Comparison of ENCODE assay signal across 11 cellular contexts in the genomic region with DNA sequence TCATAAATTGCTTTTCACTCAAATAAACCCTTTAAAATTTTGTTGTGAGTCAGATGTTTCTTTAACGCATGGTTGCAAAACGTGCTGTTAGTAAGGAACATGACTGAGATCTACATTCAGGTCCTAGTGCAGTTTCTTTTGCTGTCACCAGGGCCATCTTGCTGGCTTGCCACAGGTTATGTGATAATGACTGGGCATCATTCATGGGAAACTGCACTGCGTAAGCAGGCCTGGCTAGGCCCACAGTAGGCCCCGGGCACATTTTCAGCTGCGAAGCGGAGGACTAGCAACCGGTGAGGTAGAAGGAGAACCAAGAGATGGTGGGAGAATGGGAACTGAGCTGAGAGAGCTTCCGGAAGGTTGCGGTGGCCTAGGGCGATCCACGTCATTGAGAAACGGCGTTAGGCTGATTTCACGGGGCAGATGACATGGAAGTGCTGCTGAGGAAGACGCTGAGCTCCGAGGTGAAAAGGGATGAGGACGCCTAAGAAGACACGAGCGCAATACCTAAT. TPM values are rescaled to one million over a fixed set of nuclear protein-coding genes. Genes with fewer than 3 reads are reported as not detected.
DNase-seq lines count a peak whose midpoint lies in the region; ATAC-seq, FAIRE-seq and TF ChIP-seq lines count a peak whose summit lies in the region.
"Had no signal": no experiment of that assay in that cellular context is flagged by ENCODE, and none has a peak within 500 bp of the region (broad histone marks: within the 10 kb centered on the region; RNA-seq: fewer than 3 reads in every experiment).

No MANE protein-coding gene starts in this region.

- peaks cover 32% of the 10 kb centered on the region for H3K4me1 ChIP-seq in left ventricle myocardium inferior
- peaks cover 70% of the 10 kb centered on the region for H3K4me1 ChIP-seq in OCI-LY3 (ENCODE audit: low read length)
- H3K4me1 ChIP-seq in suprapubic skin, result peaks cover 77% of the 10 kb centered on the region

- no peaks in the 10 kb centered on the region for H3K36me3 ChIP-seq in left ventricle myocardium inferior
- H3K36me3 ChIP-seq in OCI-LY3 (replicated peaks; ENCODE audit: low read depth, low read length), result peaks cover 3% of the 10 kb centered on the region
- no peaks in the 10 kb centered on the region for H3K36me3 ChIP-seq in suprapubic skin

- intact Hi-C loops in Right ventricle myocardium inferior (cut with DNase I), result loop anchor here (5.0 kb wide), 1 partner anchor 80 kb away; no protein-coding TSS in a partner anchor
- intact Hi-C loops in left ventricle myocardium inferior (cut with micrococcal nuclease), result no loop called here

- no peak for FAIRE-seq in GM19239 (lab: Jason Lieb, UNC)
- FAIRE-seq: astrocyte had no signal

- no peaks in the 10 kb centered on the region for H3K9me3 ChIP-seq in left ventricle myocardium inferior (replicated peaks)
- H3K9me3 ChIP-seq in OCI-LY3 (ENCODE audit: insufficient read depth, low read length), result no peaks in the 10 kb centered on the region
- no peaks in the 10 kb centered on the region for H3K9me3 ChIP-seq in suprapubic skin

- peak overlapping the region; percentile 60; the same call in 1 of the 2 replicates for H3K9ac ChIP-seq in OCI-LY3 (ENCODE audit: low read length)

- H3K4me3 ChIP-seq in left ventricle myocardium inferior, result no peak overlapping the region
- H3K4me3 ChIP-seq in OCI-LY3 (ENCODE audit: low read length), result peak overlapping the region; percentile 27
- H3K4me3 ChIP-seq in epithelial cell of proximal tubule (ENCODE audit: low read depth, low read length), result no peak overlapping the region
- H3K4me3 ChIP-seq in suprapubic skin, result no peak overlapping the region

- no peak for TF ChIP-seq EP300 in suprapubic skin (IDR thresholded peaks at IDR 0.05)

- WGBS in suprapubic skin, result 85% methylated on average over 19 of the region's 19 CpGs

- peak overlapping the region; percentile 41; the same call in 1 of the 2 replicates for H2AFZ ChIP-seq in OCI-LY3 (ENCODE audit: low read depth, low read length)

- no peaks in the 10 kb centered on the region for H3K79me2 ChIP-seq in OCI-LY3 (ENCODE audit: low read length)

- no peaks in the 10 kb centered on the region for H4K20me1 ChIP-seq in OCI-LY3 (ENCODE audit: insufficient read depth, low read length)

- H3K27me3 ChIP-seq in left ventricle myocardium inferior (ENCODE audit: low read depth) (peaks cover 43% of the 10 kb centered on the region), OCI-LY3 (ENCODE audit: low read depth, low read length) (no peaks in the 10 kb centered on the region), suprapubic skin (peaks cover 15% of the 10 kb centered on the region)

- peak overlapping the region; percentile 62 for H3K4me2 ChIP-seq in OCI-LY3 (ENCODE audit: low read length)

- H3K27ac ChIP-seq in left ventricle myocardium inferior (replicated peaks) (no peak overlapping the region), OCI-LY3 (ENCODE audit: low read length) (peak overlapping the region; percentile 100), suprapubic skin (peak overlapping the region; percentile 96)

- TF ChIP-seq CTCF in left ventricle myocardium inferior (IDR thresholded peaks at IDR 0.05; ENCODE audit: borderline replicate concordance) (no peak), OCI-LY3 (IDR thresholded peaks at IDR 0.05; ENCODE audit: low read depth, low read length) (no peak), epithelial cell of proximal tubule (conservative IDR thresholded peaks at IDR 0.05; ENCODE audit: low read depth, low read length) (peak; percentile 4), suprapubic skin (IDR thresholded peaks at IDR 0.05) (no peak)

- DNase-seq in Right ventricle myocardium inferior (ENCODE audit: missing footprints), result peak; percentile 74
- DNase-seq in left ventricle myocardium inferior, result no peak
- no peak for DNase-seq in epithelial cell of proximal tubule (ENCODE audit: low read depth)
- DNase-seq in suprapubic skin (ENCODE audit: low spot score in 2 of 2), result no peak
- no peak for DNase-seq in NCI-H187 treated with DMSO at 0.1 percent for 48 hours (lab: John Stamatoyannopoulos, UW)
- DNase-seq in GM19239 (ENCODE audit: insufficient read length, low spot score), result no peak
- DNase-seq in pons (ENCODE audit: low spot score), result no peak

- no peak for TF ChIP-seq POLR2A in suprapubic skin (IDR thresholded peaks at IDR 0.05)

- no peak for ATAC-seq in Right ventricle myocardium inferior
- ATAC-seq: CD8-positive, alpha-beta T cell had no signal

RNA-seq across cellular contexts. Expression of gene KLHDC7B, which starts 3.2 kb away (rescaled TPM):
- total RNA-seq in Right ventricle myocardium inferior (not detected), left ventricle myocardium inferior (not detected), epithelial cell of proximal tubule (0.07 TPM in 1 of 2 replicates, not detected in the other), suprapubic skin (under 1 TPM in 1 of 4 donors, not detected in 3; 0.26 TPM)
- total RNA-seq: lung microvascular endothelial cell had no signal

RNA-seq across cellular contexts. Expression of gene TYMP, which starts 12.7 kb away (rescaled TPM):
- 15.5 TPM for total RNA-seq in Right ventricle myocardium inferior
- 11.6 TPM for total RNA-seq in left ventricle myocardium inferior
- 7.6 and 13.1 TPM in 2 replicates for total RNA-seq in epithelial cell of proximal tubule
- total RNA-seq in suprapubic skin, result 10 to 100 TPM; 23.6 to 46.9 (median 30.8) TPM

RNA-seq across cellular contexts. Expression of gene SCO2, which starts 17.1 kb away (rescaled TPM):
- not detected for total RNA-seq in Right ventricle myocardium inferior
- not detected for total RNA-seq in left ventricle myocardium inferior
- total RNA-seq in epithelial cell of proximal tubule, result 1.4 TPM in 1 of 2 replicates, not detected in the other
- total RNA-seq in suprapubic skin, result 1 to 10 TPM in 3 of 4 donors, not detected in 1; 1.7 to 7.9 (median 4.7) TPM

RNA-seq across cellular contexts. Expression of gene SYCE3, which starts 20.2 kb away (rescaled TPM):
- total RNA-seq in Right ventricle myocardium inferior (not detected), left ventricle myocardium inferior (not detected), epithelial cell of proximal tubule (1.0 TPM in 1 of 2 replicates, not detected in the other), suprapubic skin (not detected)
- total RNA-seq: astrocyte; CD8-positive, alpha-beta T cell; lung microvascular endothelial cell had no signal

RNA-seq across cellular contexts. Expression of gene NCAPH2, which starts 34.4 kb away (rescaled TPM):
- total RNA-seq in Right ventricle myocardium inferior, result 26.7 TPM
- 27.7 TPM for total RNA-seq in left ventricle myocardium inferior
- total RNA-seq in epithelial cell of proximal tubule, result 69.3 and 81.5 TPM in 2 replicates
- total RNA-seq in suprapubic skin, result 10 to 100 TPM; 39.6 to 51.9 (median 50.0) TPM
